ENCODE assay signal across 19 cellular contexts in the genomic region with DNA sequence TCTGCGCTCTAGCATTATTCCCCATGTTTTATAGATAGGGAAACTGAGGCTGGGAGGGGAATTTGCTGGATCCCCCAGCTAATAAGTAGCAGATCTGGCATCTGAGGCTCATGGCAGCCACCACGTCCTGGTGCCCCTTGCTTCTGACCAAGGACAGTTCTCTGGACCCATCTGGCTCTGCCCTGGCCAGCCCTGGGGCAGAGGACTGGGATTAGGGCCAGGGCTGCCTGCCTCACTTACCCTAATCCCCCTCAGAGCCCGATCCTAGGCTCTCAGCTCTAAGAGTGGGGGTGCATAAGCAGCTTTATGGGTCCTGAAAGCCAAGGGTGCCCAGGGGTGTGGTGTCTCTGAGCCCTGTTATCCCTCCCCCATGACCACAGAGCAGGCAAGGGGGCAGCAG. TPM values are rescaled to one million over a fixed set of nuclear protein-coding genes. Genes with fewer than 3 reads are reported as not detected.
DNase-seq lines count a peak whose midpoint lies in the region; ATAC-seq and TF ChIP-seq lines count a peak whose summit lies in the region.
"Had no signal": no experiment of that assay in that cellular context is flagged by ENCODE, and none has a peak within 500 bp of the region (broad histone marks: within the 10 kb centered on the region; RNA-seq: fewer than 3 reads in every experiment).

TSS of gene CABP4 (plus strand) at position 301 of the 400 bp plus-strand sequence. CDS start at position 371, 70 bp downstream.

- no peaks in the 10 kb centered on the region for H3K79me1 ChIP-seq in H9 (ENCODE audit: insufficient read depth, low read depth, low read length, poor library complexity, severe bottlenecking)

- POLR2A ChIA-PET in activated CD4-positive, alpha-beta T cell treated with anti-CD3 and anti-CD28 coated beads, Interleukin-2, amount 10 ng/mL, durations not matched to agents 7 days and 5 days (lab: Charles Lee), result no interaction called here
- POLR2A ChIA-PET in activated CD4-positive, alpha-beta T cell treated with anti-CD3 and anti-CD28 coated beads for 36 hours (lab: Charles Lee), result no interaction called here

- no peak within 1 kb of the TSS for H4K8ac ChIP-seq in H9 (replicated peaks; ENCODE audit: insufficient read length, low read depth, low read length)

- WGBS in H9 (ENCODE audit: extremely low coverage, insufficient read length, low lambda C conversion rate), result no CpG with 5 or more reads among the region's 3 CpGs

- H2BK120ac ChIP-seq in H9 (ENCODE audit: low read depth, low read length, poor library complexity, severe bottlenecking), result no peak within 1 kb of the TSS

- H3K9me3 Mint-ChIP-seq in activated CD4-positive, alpha-beta T cell treated with anti-CD3 and anti-CD28 coated beads, Interleukin-2, amount 10 ng/mL, durations not matched to agents 7 days and 5 days, result no peaks in the 10 kb centered on the region
- no peaks in the 10 kb centered on the region for H3K9me3 Mint-ChIP-seq in activated CD4-positive, alpha-beta T cell treated with anti-CD3 and anti-CD28 coated beads for 36 hours (ENCODE audit: low read depth)
- H3K9me3 Mint-ChIP-seq in H9, result no peaks in the 10 kb centered on the region; a peak in 1 of 5 replicates
- H3K9me3 Mint-ChIP-seq in dendritic cell treated with granulocyte-macrophage colony-stimulating factor and Interleukin-4, amounts not matched to agents 40 ng/mL and 50 ng/mL, for 4 days, result no peaks in the 10 kb centered on the region
- no peaks in the 10 kb centered on the region for H3K9me3 Mint-ChIP-seq in stimulated activated effector memory CD8-positive, alpha-beta T cell treated with anti-CD3 and anti-CD28 coated beads, Interleukin-12 subunit alpha, Interleukin-12 subunit beta, amount 100 ng/mL, for 72 hours

- intact Hi-C loops in activated CD4-positive, alpha-beta T cell treated with anti-CD3 and anti-CD28 coated beads for 36 hours (cut with DNase I, micrococcal nuclease), result no loop called here
- intact Hi-C loops in dendritic cell treated with granulocyte-macrophage colony-stimulating factor and Interleukin-4, amounts not matched to agents 40 ng/mL and 50 ng/mL, for 4 days (cut with micrococcal nuclease), result no loop called here

- no peak within 1 kb of the TSS for H3K4me3 Mint-ChIP-seq in activated CD4-positive, alpha-beta T cell treated with anti-CD3 and anti-CD28 coated beads, Interleukin-2, amount 10 ng/mL, durations not matched to agents 7 days and 5 days
- no peak within 1 kb of the TSS for H3K4me3 Mint-ChIP-seq in activated CD4-positive, alpha-beta T cell treated with anti-CD3 and anti-CD28 coated beads for 36 hours
- H3K4me3 Mint-ChIP-seq in H9, result no peak within 1 kb of the TSS
- no peak within 1 kb of the TSS for H3K4me3 Mint-ChIP-seq in dendritic cell treated with granulocyte-macrophage colony-stimulating factor and Interleukin-4, amounts not matched to agents 40 ng/mL and 50 ng/mL, for 4 days
- no peak within 1 kb of the TSS for H3K4me3 Mint-ChIP-seq in stimulated activated effector memory CD8-positive, alpha-beta T cell treated with anti-CD3 and anti-CD28 coated beads, Interleukin-12 subunit alpha, Interleukin-12 subunit beta, amount 100 ng/mL, for 72 hours

- H4K20me1 ChIP-seq in H9 (ENCODE audit: control insufficient read depth, insufficient read depth, insufficient read length), result no peaks in the 10 kb centered on the region

- H3K4me2 ChIP-seq in H9 (ENCODE audit: insufficient read depth, insufficient read length, low read length), result no peak within 1 kb of the TSS
- H3K4me2 ChIP-seq: SK-N-SH had no signal

- H2AFZ ChIP-seq in H9 (ENCODE audit: low read length), result no peak within 1 kb of the TSS

- CTCF ChIA-PET in activated CD4-positive, alpha-beta T cell treated with anti-CD3 and anti-CD28 coated beads, Interleukin-2, amount 10 ng/mL, durations not matched to agents 7 days and 5 days (lab: Charles Lee), result interaction anchor here (0.9 kb wide), 1 partner anchor 17 kb away, joined by 3 read pairs; no protein-coding TSS in a partner anchor
- CTCF ChIA-PET in activated CD4-positive, alpha-beta T cell treated with anti-CD3 and anti-CD28 coated beads for 36 hours (lab: Charles Lee), result no interaction called here

- peaks cover 7% of the 10 kb centered on the region for H3K4me1 Mint-ChIP-seq in activated CD4-positive, alpha-beta T cell treated with anti-CD3 and anti-CD28 coated beads, Interleukin-2, amount 10 ng/mL, durations not matched to agents 7 days and 5 days
- H3K4me1 Mint-ChIP-seq in activated CD4-positive, alpha-beta T cell treated with anti-CD3 and anti-CD28 coated beads for 36 hours, result peaks cover 7% of the 10 kb centered on the region
- 0 out of 4 replicates have a peak, but pooled peaks cover 0 to 4% of the 10 kb centered on the region in 2 experiments for H3K4me1 Mint-ChIP-seq in H9
- H3K4me1 Mint-ChIP-seq in dendritic cell treated with granulocyte-macrophage colony-stimulating factor and Interleukin-4, amounts not matched to agents 40 ng/mL and 50 ng/mL, for 4 days (ENCODE audit: low read depth), result peaks cover 50% of the 10 kb centered on the region
- H3K4me1 Mint-ChIP-seq in stimulated activated effector memory CD8-positive, alpha-beta T cell treated with anti-CD3 and anti-CD28 coated beads, Interleukin-12 subunit alpha, Interleukin-12 subunit beta, amount 100 ng/mL, for 72 hours, result peaks cover 5% of the 10 kb centered on the region

- no peaks in the 10 kb centered on the region for H3K27me3 Mint-ChIP-seq in activated CD4-positive, alpha-beta T cell treated with anti-CD3 and anti-CD28 coated beads, Interleukin-2, amount 10 ng/mL, durations not matched to agents 7 days and 5 days
- no peaks in the 10 kb centered on the region for H3K27me3 Mint-ChIP-seq in activated CD4-positive, alpha-beta T cell treated with anti-CD3 and anti-CD28 coated beads for 36 hours
- peaks cover 15% of the 10 kb centered on the region for H3K27me3 Mint-ChIP-seq in H9 (ENCODE audit: low read depth)
- H3K27me3 Mint-ChIP-seq in dendritic cell treated with granulocyte-macrophage colony-stimulating factor and Interleukin-4, amounts not matched to agents 40 ng/mL and 50 ng/mL, for 4 days, result peaks cover 1% of the 10 kb centered on the region

- H3T11ph ChIP-seq in H9 (ENCODE audit: low read length), result no peak within 1 kb of the TSS

- H3K79me2 ChIP-seq in H9 (ENCODE audit: insufficient read depth, low read length), result no peaks in the 10 kb centered on the region

- H3K27me3 ChIP-seq in H9 (ENCODE audit: insufficient read depth, low read length), result no peaks in the 10 kb centered on the region
- H3K27me3 ChIP-seq: MG63 had no signal

- no peaks in the 10 kb centered on the region for H3K9me3 ChIP-seq in H9 (ENCODE audit: control insufficient read depth, low read depth, low read length)
- H3K9me3 ChIP-seq: MG63, SK-N-SH had no signal

- H3K14ac ChIP-seq in H9 (ENCODE audit: insufficient read depth, low read length), result no peak within 1 kb of the TSS

- TF ChIP-seq CTCF in H9 (conservative IDR thresholded peaks at IDR 0.05), result no peak

- no peaks in the 10 kb centered on the region for H3K36me3 Mint-ChIP-seq in activated CD4-positive, alpha-beta T cell treated with anti-CD3 and anti-CD28 coated beads, Interleukin-2, amount 10 ng/mL, durations not matched to agents 7 days and 5 days (ENCODE audit: low read depth)
- no peaks in the 10 kb centered on the region for H3K36me3 Mint-ChIP-seq in activated CD4-positive, alpha-beta T cell treated with anti-CD3 and anti-CD28 coated beads for 36 hours (ENCODE audit: low read depth)
- no peaks in the 10 kb centered on the region for H3K36me3 Mint-ChIP-seq in H9 (ENCODE audit: insufficient read depth in 1 of 3, low read depth in 3 of 3)
- H3K36me3 Mint-ChIP-seq in dendritic cell treated with granulocyte-macrophage colony-stimulating factor and Interleukin-4, amounts not matched to agents 40 ng/mL and 50 ng/mL, for 4 days (ENCODE audit: low read depth), result no peaks in the 10 kb centered on the region
- no peaks in the 10 kb centered on the region for H3K36me3 Mint-ChIP-seq in stimulated activated effector memory CD8-positive, alpha-beta T cell treated with anti-CD3 and anti-CD28 coated beads, Interleukin-12 subunit alpha, Interleukin-12 subunit beta, amount 100 ng/mL, for 72 hours

- ATAC-seq in activated CD4-positive, alpha-beta T cell treated with anti-CD3 and anti-CD28 coated beads for 36 hours, result no peak
- no peak for ATAC-seq in stimulated activated effector memory CD8-positive, alpha-beta T cell treated with anti-CD3 and anti-CD28 coated beads, Interleukin-12 subunit alpha, Interleukin-12 subunit beta, amount 100 ng/mL, for 72 hours
- no peak for ATAC-seq in HG03460 (IDR thresholded peaks at IDR 0.05; ENCODE audit: unreplicated experiment)

- no peak within 1 kb of the TSS for H3K9ac ChIP-seq in H9 (ENCODE audit: extremely low read depth, insufficient read length, low read length)
- H3K9ac ChIP-seq: SK-N-SH had no signal

- H2AK5ac ChIP-seq in H9 (ENCODE audit: insufficient read length, low read length), result no peak within 1 kb of the TSS

- no peak within 1 kb of the TSS for H2BK5ac ChIP-seq in H9 (ENCODE audit: insufficient read length, low read length)

- no peaks in the 10 kb centered on the region for H3K4me1 ChIP-seq in H9 (ENCODE audit: insufficient read depth, low read length)

- no peak within 1 kb of the TSS for H4K5ac ChIP-seq in H9 (ENCODE audit: insufficient read length, low read depth, low read length)

- peaks cover 5% of the 10 kb centered on the region for H3K23me2 ChIP-seq in H9 (ENCODE audit: insufficient read length, low read depth, low read length, poor library complexity, severe bottlenecking)

- H2BK15ac ChIP-seq in H9 (ENCODE audit: low read depth, low read length), result peak within 1 kb of the TSS; percentile 49; the same call in 1 of the 2 replicates

- no peak for DNase-seq in activated CD4-positive, alpha-beta T cell treated with anti-CD3 and anti-CD28 coated beads, Interleukin-2, amount 10 ng/mL, durations not matched to agents 7 days and 5 days
- no peak for DNase-seq in activated CD4-positive, alpha-beta T cell treated with anti-CD3 and anti-CD28 coated beads for 36 hours
- DNase-seq in H9 (no peak), SW480 (ENCODE audit: low spot score) (no peak)
- DNase-seq in stimulated activated effector memory CD8-positive, alpha-beta T cell treated with anti-CD3 and anti-CD28 coated beads, Interleukin-12 subunit alpha, Interleukin-12 subunit beta, amount 100 ng/mL, for 72 hours (ENCODE audit: low spot score in 2 of 2), result no peak
- DNase-seq in stimulated activated CD8-positive, alpha-beta memory T cell treated with anti-CD3 and anti-CD28 coated beads, Interleukin-4, amount 100 ng/mL, for 48 hours, result no peak
- DNase-seq: DMS79, MG63, NCI-H1417, NCI-H187, NCI-H446 treated with DMSO at 0.1 percent for 48 hours, NCI-H69, SIG-M5, SK-N-SH had no signal

- H3K23ac ChIP-seq in H9 (ENCODE audit: insufficient read length, low read depth, low read length), result no peak within 1 kb of the TSS

- no peak within 1 kb of the TSS for H3K18ac ChIP-seq in H9 (ENCODE audit: insufficient read length, low read depth, low read length)

- peak within 1 kb of the TSS; percentile 47 for H3K27ac Mint-ChIP-seq in activated CD4-positive, alpha-beta T cell treated with anti-CD3 and anti-CD28 coated beads, Interleukin-2, amount 10 ng/mL, durations not matched to agents 7 days and 5 days
- no peak within 1 kb of the TSS for H3K27ac Mint-ChIP-seq in activated CD4-positive, alpha-beta T cell treated with anti-CD3 and anti-CD28 coated beads for 36 hours
- H3K27ac Mint-ChIP-seq in H9, result peak within 1 kb of the TSS in 1 of 3 experiments; percentile 72; a peak in 2 of 7 replicates
- H3K27ac Mint-ChIP-seq in dendritic cell treated with granulocyte-macrophage colony-stimulating factor and Interleukin-4, amounts not matched to agents 40 ng/mL and 50 ng/mL, for 4 days, result peak within 1 kb of the TSS; percentile 21
- peak within 1 kb of the TSS; percentile 69 for H3K27ac Mint-ChIP-seq in stimulated activated effector memory CD8-positive, alpha-beta T cell treated with anti-CD3 and anti-CD28 coated beads, Interleukin-12 subunit alpha, Interleukin-12 subunit beta, amount 100 ng/mL, for 72 hours

- H3K56ac ChIP-seq in H9 (ENCODE audit: insufficient read length, low read depth, low read length), result no peak within 1 kb of the TSS

- H4K91ac ChIP-seq in H9 (ENCODE audit: insufficient read length, low read depth, low read length), result no peak within 1 kb of the TSS

- H2BK20ac ChIP-seq in H9 (ENCODE audit: low read depth, low read length, poor library complexity, severe bottlenecking), result no peak within 1 kb of the TSS

- no peak within 1 kb of the TSS for H3K27ac ChIP-seq in H9 (ENCODE audit: insufficient read length, low read depth, low read length)
- H3K27ac ChIP-seq: 22Rv1, C4-2B, RWPE1 had no signal

- no peak within 1 kb of the TSS for H3K4ac ChIP-seq in H9 (ENCODE audit: low read depth, low read length)

- no peak within 1 kb of the TSS for H2BK12ac ChIP-seq in H9 (ENCODE audit: insufficient read length, low read depth, low read length)

RNA-seq across cellular contexts. Expression of gene CABP4, which starts in this region (rescaled TPM):
- total RNA-seq in activated CD4-positive, alpha-beta T cell treated with anti-CD3 and anti-CD28 coated beads, Interleukin-2, amount 10 ng/mL, durations not matched to agents 7 days and 5 days, result 1 to 10 TPM; 1.3 to 2.6 TPM
- total RNA-seq in activated CD4-positive, alpha-beta T cell treated with anti-CD3 and anti-CD28 coated beads for 36 hours, result under 1 TPM; 0.37 to 0.46 TPM
- total RNA-seq in H9 (2021), result 0.09 TPM in 1 of 2 replicates, not detected in the other
